Comparison of ENCODE assay signal across 15 cellular contexts in genomic region chr1:228939001-228939691, GRCh38.
DNase-seq lines count a peak whose midpoint lies in the region; ATAC-seq and TF ChIP-seq lines count a peak whose summit lies in the region.
"Had no signal": no experiment of that assay in that cellular context is flagged by ENCODE, and none has a peak within 500 bp of the region (broad histone marks: within the 10 kb centered on the region; RNA-seq: fewer than 3 reads in every experiment).

No MANE protein-coding gene starts in this region.

- no peaks in the 10 kb centered on the region for H3K9me3 Mint-ChIP-seq in activated naive CD4-positive, alpha-beta T cell treated with anti-CD3 and anti-CD28 coated beads, Interleukin-2, amount 10 ng/mL, durations not matched to agents 7 days and 5 days
- no peaks in the 10 kb centered on the region for H3K9me3 Mint-ChIP-seq in immature natural killer cell

- peaks cover 34% of the 10 kb centered on the region for H3K4me1 ChIP-seq in lower lobe of right lung

- peaks cover 12% of the 10 kb centered on the region for H3K27me3 Mint-ChIP-seq in activated naive CD4-positive, alpha-beta T cell treated with anti-CD3 and anti-CD28 coated beads, Interleukin-2, amount 10 ng/mL, durations not matched to agents 7 days and 5 days
- H3K27me3 Mint-ChIP-seq in T-helper 17 cell: peaks cover 6% of the 10 kb centered on the region
- peaks cover 0 to 5% (median 4%) of the 10 kb centered on the region in 3 donors for H3K27me3 Mint-ChIP-seq in immature natural killer cell (ENCODE audit: low read depth in 3 of 3)

- H3K36me3 Mint-ChIP-seq in activated naive CD4-positive, alpha-beta T cell treated with anti-CD3 and anti-CD28 coated beads, Interleukin-2, amount 10 ng/mL, durations not matched to agents 7 days and 5 days: no peaks in the 10 kb centered on the region
- H3K36me3 Mint-ChIP-seq in T-helper 17 cell (ENCODE audit: low read depth) (no peaks in the 10 kb centered on the region), immature natural killer cell (no peaks in the 10 kb centered on the region)

- ATAC-seq in T-helper 17 cell (no peak), lower lobe of right lung (no peak)

- no peaks in the 10 kb centered on the region for H3K9me3 ChIP-seq in T-helper 17 cell (ENCODE audit: control insufficient read depth, low read length, poor library complexity, severe bottlenecking)
- no peaks in the 10 kb centered on the region for H3K9me3 ChIP-seq in lower lobe of right lung
- H3K9me3 ChIP-seq: breast epithelium had no signal

- no peaks in the 10 kb centered on the region for H3K36me3 ChIP-seq in lower lobe of right lung
- H3K36me3 ChIP-seq: breast epithelium had no signal

- H3K4me3 Mint-ChIP-seq in activated naive CD4-positive, alpha-beta T cell treated with anti-CD3 and anti-CD28 coated beads, Interleukin-2, amount 10 ng/mL, durations not matched to agents 7 days and 5 days: no peak overlapping the region
- H3K4me3 Mint-ChIP-seq in T-helper 17 cell: no peak overlapping the region
- H3K4me3 Mint-ChIP-seq in immature natural killer cell: no peak overlapping the region

- intact Hi-C loops in lower lobe of right lung (cut with DNase I): no loop called here

- H3K27ac ChIP-seq in lower lobe of right lung: peak overlapping the region; percentile 71
- H3K27ac ChIP-seq in substantia nigra (ENCODE audit: low read depth, low read length, poor library complexity, severe bottlenecking): peak overlapping the region; percentile 82

- peaks cover 43% of the 10 kb centered on the region for H3K4me1 Mint-ChIP-seq in activated naive CD4-positive, alpha-beta T cell treated with anti-CD3 and anti-CD28 coated beads, Interleukin-2, amount 10 ng/mL, durations not matched to agents 7 days and 5 days
- peaks cover 11% of the 10 kb centered on the region for H3K4me1 Mint-ChIP-seq in T-helper 17 cell
- H3K4me1 Mint-ChIP-seq in immature natural killer cell: peaks cover 32 to 46% of the 10 kb centered on the region in 2 donors

- TF ChIP-seq CTCF in lower lobe of right lung (IDR thresholded peaks at IDR 0.05): no peak

- peak overlapping the region; percentile 91 for H3K27ac Mint-ChIP-seq in activated naive CD4-positive, alpha-beta T cell treated with anti-CD3 and anti-CD28 coated beads, Interleukin-2, amount 10 ng/mL, durations not matched to agents 7 days and 5 days
- H3K27ac Mint-ChIP-seq in T-helper 17 cell (peak overlapping the region; percentile 24), immature natural killer cell (peak overlapping the region in 2 of 6 donors; percentile 18 to 36)

- no peak overlapping the region for H3K4me3 ChIP-seq in lower lobe of right lung
- H3K4me3 ChIP-seq: breast epithelium, smooth muscle cell had no signal

- CTCF ChIA-PET in activated naive CD4-positive, alpha-beta T cell treated with anti-CD3 and anti-CD28 coated beads, Interleukin-2, amount 10 ng/mL, durations not matched to agents 7 days and 5 days (lab: Charles Lee): no interaction called here

- DNase-seq in activated naive CD4-positive, alpha-beta T cell treated with anti-CD3 and anti-CD28 coated beads, Interleukin-2, amount 10 ng/mL, durations not matched to agents 7 days and 5 days: no peak
- no peak for DNase-seq in activated naive CD4-positive, alpha-beta T cell treated with Interleukin-2 at 50 U/mL for 16 hours
- no peak for DNase-seq in T-helper 17 cell
- no peak for DNase-seq in lower lobe of right lung
- no peak for DNase-seq in substantia nigra (lab: John Stamatoyannopoulos, UW)
- no peak for DNase-seq in NCI-H2107 (lab: John Stamatoyannopoulos, UW)
- DNase-seq in NCI-H187 treated with DMSO at 0.1 percent for 48 hours (lab: John Stamatoyannopoulos, UW): no peak
- DNase-seq in immature natural killer cell: no peak
- DNase-seq: activated CD4-positive, alpha-beta T cell treated with anti-CD3 and anti-CD28 coated beads, Interleukin-2, amount 50 U/mL, for 4 hours; activated gamma-delta T cell; GF-D8; NCI-H1105 treated with DMSO at 0.1 percent for 48 hours; NCI-H2171 treated with DMSO at 0.1 percent for 48 hours had no signal

- H3K27me3 ChIP-seq in lower lobe of right lung (ENCODE audit: low read depth): no peaks in the 10 kb centered on the region
- H3K27me3 ChIP-seq: breast epithelium had no signal
